ENCODE assay signal across 8 cellular contexts in genomic region chr9:130043654-130044623, GRCh38. TPM values are rescaled to one million over a fixed set of nuclear protein-coding genes. Genes with fewer than 3 reads are reported as not detected.
DNase-seq lines count a peak whose midpoint lies in the region; TF ChIP-seq lines count a peak whose summit lies in the region.

No MANE protein-coding gene starts in this region.

- H3K4me3 ChIP-seq in HUES64 (ENCODE audit: low read length): peak overlapping the region; percentile 63
- H3K4me3 ChIP-seq in kidney epithelial cell (ENCODE audit: low read depth, low read length): peak overlapping the region; percentile 92
- peak overlapping the region; percentile 89 for H3K4me3 ChIP-seq in suprapubic skin

- intact Hi-C loops in MCF 10A (cut with micrococcal nuclease): loop anchor here (2.0 to 5.0 kb wide), 2 partner anchors 77 to 115 kb away; no protein-coding TSS in a partner anchor

- TF ChIP-seq CTCF in MCF 10A (IDR thresholded peaks at IDR 0.05; ENCODE audit: unreplicated experiment) (no peak), kidney epithelial cell (IDR thresholded peaks at IDR 0.05; ENCODE audit: insufficient read depth, low read length, poor library complexity, severe bottlenecking) (no peak), suprapubic skin (IDR thresholded peaks at IDR 0.05) (no peak)

- WGBS in HUES64: 52% methylated on average over 37 of the region's 37 CpGs
- 65% methylated on average over 13 of the region's 37 CpGs for WGBS in suprapubic skin

- no peaks in the 10 kb centered on the region for H3K36me3 Mint-ChIP-seq in MCF 10A (ENCODE audit: insufficient read depth, unreplicated experiment)

- peak; percentile 38 for DNase-seq in AG08396 (ENCODE audit: low spot score)
- no peak for DNase-seq in MCF 10A (ENCODE audit: unreplicated experiment)
- no peak for DNase-seq in kidney epithelial cell (ENCODE audit: low read depth)
- DNase-seq in suprapubic skin (ENCODE audit: low spot score in 2 of 2): peak; percentile 86 to 87
- DNase-seq in DMS 273 (lab: John Stamatoyannopoulos, UW; ENCODE audit: unreplicated experiment): no peak
- no peak for DNase-seq in RKO (ENCODE audit: low spot score)
- DNase-seq in glomerular visceral epithelial cell (ENCODE audit: extremely low spot score): no peak

- peak overlapping the region; percentile 99 for H3K4me3 Mint-ChIP-seq in MCF 10A (ENCODE audit: unreplicated experiment)

- H3K9me3 ChIP-seq in HUES64 (ENCODE audit: insufficient read depth, low read depth, low read length) (no peaks in the 10 kb centered on the region), suprapubic skin (no peaks in the 10 kb centered on the region)

- TF ChIP-seq POLR2A in suprapubic skin (IDR thresholded peaks at IDR 0.05): no peak

- H3K27me3 Mint-ChIP-seq in MCF 10A (ENCODE audit: insufficient read depth, unreplicated experiment): no peaks in the 10 kb centered on the region

- POLR2A ChIA-PET in MCF 10A (lab: Yijun Ruan, JAX): interaction anchor here (0.6 to 2.5 kb wide), 8 partner anchors 8 to 1604 kb away, joined by 3 to 22 read pairs (median 4); partner anchors contain the start of gene GPR107

- CTCF ChIA-PET in MCF 10A (lab: Yijun Ruan, JAX): interaction anchor here (0.5 to 0.9 kb wide), 2 partner anchors 15 to 159 kb away, joined by 3 to 4 read pairs; no protein-coding TSS in a partner anchor

- peak overlapping the region; percentile 60 for H3K9ac ChIP-seq in HUES64 (ENCODE audit: low read depth, low read length)

- H3K36me3 ChIP-seq in HUES64 (ENCODE audit: insufficient read depth, low read length): no peaks in the 10 kb centered on the region
- H3K36me3 ChIP-seq in kidney epithelial cell (ENCODE audit: control insufficient read depth, insufficient read depth, low read length): no peaks in the 10 kb centered on the region
- no peaks in the 10 kb centered on the region for H3K36me3 ChIP-seq in suprapubic skin

- H3K27ac ChIP-seq in HUES64 (ENCODE audit: low read depth, low read length) (peak overlapping the region; percentile 9; the same call in 1 of the 2 replicates), suprapubic skin (peak overlapping the region; percentile 93)

- H3K4me1 Mint-ChIP-seq in MCF 10A (ENCODE audit: insufficient read depth, unreplicated experiment): peaks cover 8% of the 10 kb centered on the region

- H3K4me1 ChIP-seq in HUES64 (ENCODE audit: insufficient read depth, low read length): peaks cover 22% of the 10 kb centered on the region; the same call in 1 of the 2 replicates
- peaks cover 34% of the 10 kb centered on the region for H3K4me1 ChIP-seq in suprapubic skin

- TF ChIP-seq EP300 in suprapubic skin (IDR thresholded peaks at IDR 0.05): no peak

- BruUV-seq in MCF 10A (replicated peaks; lab: Mats Ljungman, UMichigan): no TSS peak

- H3K9me3 Mint-ChIP-seq in MCF 10A (ENCODE audit: unreplicated experiment): no peaks in the 10 kb centered on the region

- H3K27me3 ChIP-seq in HUES64 (ENCODE audit: insufficient read depth, low read length) (peaks cover 14% of the 10 kb centered on the region), kidney epithelial cell (ENCODE audit: control insufficient read depth, insufficient read depth, low read length) (no peaks in the 10 kb centered on the region), suprapubic skin (no peaks in the 10 kb centered on the region)

- H3K27ac Mint-ChIP-seq in MCF 10A (ENCODE audit: low read depth, unreplicated experiment): peak overlapping the region; percentile 43

RNA-seq across cellular contexts. Expression of gene FNBP1, which starts 0.9 kb away (rescaled TPM):
- 20.3 TPM for polyA plus RNA-seq in HUES64 (2013, experiment 1 of 2)
- 23.6 TPM for polyA plus RNA-seq in HUES64 (2013, experiment 2 of 2)
- total RNA-seq in MCF 10A (2022) (24.4 and 26.6 TPM in 2 replicates), kidney epithelial cell (12.1 and 18.5 TPM in 2 replicates), suprapubic skin (10 to 100 TPM; 23.7 to 50.5 (median 43.3) TPM)

RNA-seq across cellular contexts. Expression of gene GPR107, which starts 9.8 kb away (rescaled TPM):
- 21.8 TPM for polyA plus RNA-seq in HUES64 (2013, experiment 1 of 2)
- polyA plus RNA-seq in HUES64 (2013, experiment 2 of 2): 23.6 TPM
- total RNA-seq in MCF 10A (2022) (32.9 and 41.8 TPM in 2 replicates), kidney epithelial cell (29.4 and 33.5 TPM in 2 replicates), suprapubic skin (10 to 100 TPM; 24.6 to 41.8 (median 34.1) TPM)

Comparison
In these comparisons a context has a peak if more than half of its experiments do, and no peak if none do; other contexts are left out.
1. DNase-seq: peak in AG08396 (single experiment) and suprapubic skin (2 of 2); none in MCF 10A (single experiment), kidney epithelial cell (single experiment), DMS 273 (single experiment), RKO (single experiment) and glomerular visceral epithelial cell (single experiment).
2. Peak in every context shown above with its lines, with median percentiles within 50 percentile points of each other: H3K4me3 ChIP-seq.